In genomic region chr2:4381049-4381448, GRCh38 we compare ENCODE assay signal across 1 cellular context.
TF ChIP-seq lines count a peak whose summit lies in the region.

No MANE protein-coding gene starts in this region.

TF ChIP-seq in GM23338, 12 proteins besides CTCF, POLR2A, EP300 and RAD21 (continued from another document):
- TF ChIP-seq ZNF462 (CRISPR knock-in tag; IDR thresholded peaks at IDR 0.05) (peak; percentile 45; the same call in 1 of the 2 replicates), POLR2AphosphoS5 (IDR thresholded peaks at IDR 0.05; ENCODE audit: low read depth) (no peak), ZNF331 (CRISPR knock-in tag; IDR thresholded peaks at IDR 0.05; ENCODE audit: low read depth) (no peak), JUNB (IDR thresholded peaks at IDR 0.05; ENCODE audit: unreplicated experiment) (no peak), ETS1 (IDR thresholded peaks at IDR 0.05) (no peak), ZNF114 (CRISPR knock-in tag; IDR thresholded peaks at IDR 0.05) (no peak), REST (IDR thresholded peaks at IDR 0.05; ENCODE audit: unreplicated experiment) (no peak), NANOG (IDR thresholded peaks at IDR 0.05; ENCODE audit: borderline replicate concordance) (peak; percentile 70)
